Comparison of ENCODE assay signal across 17 cellular contexts in the genomic region with DNA sequence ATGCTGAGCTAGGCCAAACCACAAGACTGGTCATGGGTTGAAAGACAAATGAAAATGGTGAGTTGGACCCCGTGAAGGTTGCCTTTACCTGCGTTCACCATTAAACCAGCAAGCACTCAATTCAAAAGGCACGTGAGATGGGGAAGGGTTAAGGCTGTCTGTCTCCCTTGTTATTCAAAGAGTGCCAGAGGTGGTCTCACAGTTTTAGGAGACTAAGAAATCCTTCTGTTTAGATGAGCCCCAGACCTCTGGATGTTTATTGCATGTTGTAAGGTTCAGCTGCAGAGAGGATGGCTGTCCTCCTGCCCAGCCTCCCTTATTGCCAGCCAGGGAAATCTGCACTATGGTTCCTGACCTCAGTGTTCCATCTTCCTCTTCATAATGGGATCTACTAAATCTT.
"Had no signal": no experiment of that assay in that cellular context is flagged by ENCODE, and none has a peak within 500 bp of the region (broad histone marks: within the 10 kb centered on the region; RNA-seq: fewer than 3 reads in every experiment).

No MANE protein-coding gene starts in this region.

- H3K9ac ChIP-seq: KMS-11 had no signal

- H3K4me3 ChIP-seq: SJCRH30 had no signal

- H3K36me3 ChIP-seq: SJCRH30 had no signal

- H3K9me3 ChIP-seq: SJCRH30 had no signal

- H3K27me3 ChIP-seq: SJCRH30 had no signal

- ATAC-seq: Panc1, PC-3 had no signal

- H3K4me2 ChIP-seq: KMS-11 had no signal

- H3K27ac ChIP-seq: KMS-11, RWPE1, SJCRH30 had no signal

- DNase-seq: MM.1S; NCI-H1092 treated with DMSO at 0.1 percent for 48 hours; NCI-H1436; NCI-H187; NCI-H2029; NCI-H2171 treated with DMSO at 0.1 percent for 48 hours; NCI-H2227 treated with DMSO at 0.1 percent for 48 hours; NCI-H524; NCI-H526 treated with DMSO at 0.1 percent for 48 hours; NCI-H774; NK-92 treated with Interleukin-12 subunit alpha and Interleukin-12 subunit beta, amount 100 ng/mL, for 24 hours; PC-3; SHP77 treated with DMSO at 0.1 percent for 48 hours; SJCRH30 had no signal
